Comparison of ENCODE assay signal across 8 cellular contexts in genomic region chr2:71223767-71224333, GRCh38. TPM values are rescaled to one million over a fixed set of nuclear protein-coding genes. Genes with fewer than 3 reads are reported as not detected.
DNase-seq lines count a peak whose midpoint lies in the region; ATAC-seq and TF ChIP-seq lines count a peak whose summit lies in the region.

No MANE protein-coding gene starts in this region.

- no peak for ATAC-seq in HG02938 (IDR thresholded peaks at IDR 0.05; ENCODE audit: unreplicated experiment)
- no peak for ATAC-seq in GM21529 (IDR thresholded peaks at IDR 0.05; ENCODE audit: unreplicated experiment)
- no peak for ATAC-seq in HG03469 (IDR thresholded peaks at IDR 0.05; ENCODE audit: unreplicated experiment)

- H3K79me2 ChIP-seq in Karpas-422 (ENCODE audit: low read length) = no peaks in the 10 kb centered on the region

- peak; percentile 43 for TF ChIP-seq CTCF in fibroblast of pulmonary artery (IDR thresholded peaks at IDR 0.05; ENCODE audit: low read length, missing control alignments)

- no peaks in the 10 kb centered on the region for H3K9me2 ChIP-seq in Karpas-422 (replicated peaks; ENCODE audit: insufficient read depth, low read length)

- no peak overlapping the region for H3K9ac ChIP-seq in Karpas-422 (ENCODE audit: low read length)

- H3K4me3 ChIP-seq in Karpas-422 (ENCODE audit: low read length) (no peak overlapping the region), fibroblast of pulmonary artery (replicated peaks; ENCODE audit: low read depth, low read length) (no peak overlapping the region)

- H3K4me2 ChIP-seq in Karpas-422 (ENCODE audit: low read depth, low read length, poor library complexity, severe bottlenecking) = no peak overlapping the region

- peaks cover 3% of the 10 kb centered on the region; the same call in 1 of the 2 replicates for H4K20me1 ChIP-seq in Karpas-422 (ENCODE audit: insufficient read depth, low read depth, low read length)

- no peaks in the 10 kb centered on the region for H3K9me3 ChIP-seq in Karpas-422 (ENCODE audit: low read length)

- H3K36me3 ChIP-seq in Karpas-422 (ENCODE audit: insufficient read depth, low read length) = no peaks in the 10 kb centered on the region

- peaks cover 26% of the 10 kb centered on the region for H3K4me1 ChIP-seq in Karpas-422 (ENCODE audit: low read length)

- H2AFZ ChIP-seq in Karpas-422 (ENCODE audit: low read length) = no peak overlapping the region

- no peaks in the 10 kb centered on the region for H3K27me3 ChIP-seq in Karpas-422 (ENCODE audit: low read length)

- H3K27ac ChIP-seq in Karpas-422 (ENCODE audit: low read length) = no peak overlapping the region

- DNase-seq in DMS53 (lab: John Stamatoyannopoulos, UW) (peak; percentile 92), Karpas-422 (peak; percentile 71), SHP77 treated with DMSO at 0.1 percent for 48 hours (lab: John Stamatoyannopoulos, UW) (peak; percentile 57), fibroblast of pulmonary artery (ENCODE audit: low read depth) (peak; percentile 42), nucleus accumbens (lab: John Stamatoyannopoulos, UW) (peak in 47 of 56 donors; percentile 11 to 89 (median 56))

RNA-seq across cellular contexts. Expression of gene PAIP2B, which starts 3.1 kb away (rescaled TPM):
- total RNA-seq in Karpas-422 (2014; rRNA removed; shearing (Covaris generic); ENCODE audit: low replicate concordance) = 2.6 and 5.6 TPM in 2 replicates

Comparison
In these comparisons a context has a peak if more than half of its experiments do, and no peak if none do; other contexts are left out.
1. DNase-seq: peak in every context shown above with its lines; median percentile 92 in DMS53; 71 in Karpas-422; 57 in SHP77 treated with DMSO at 0.1 percent for 48 hours; 56 in nucleus accumbens; 42 in fibroblast of pulmonary artery.